1 cellular context compared by ENCODE assay signal in the genomic region with DNA sequence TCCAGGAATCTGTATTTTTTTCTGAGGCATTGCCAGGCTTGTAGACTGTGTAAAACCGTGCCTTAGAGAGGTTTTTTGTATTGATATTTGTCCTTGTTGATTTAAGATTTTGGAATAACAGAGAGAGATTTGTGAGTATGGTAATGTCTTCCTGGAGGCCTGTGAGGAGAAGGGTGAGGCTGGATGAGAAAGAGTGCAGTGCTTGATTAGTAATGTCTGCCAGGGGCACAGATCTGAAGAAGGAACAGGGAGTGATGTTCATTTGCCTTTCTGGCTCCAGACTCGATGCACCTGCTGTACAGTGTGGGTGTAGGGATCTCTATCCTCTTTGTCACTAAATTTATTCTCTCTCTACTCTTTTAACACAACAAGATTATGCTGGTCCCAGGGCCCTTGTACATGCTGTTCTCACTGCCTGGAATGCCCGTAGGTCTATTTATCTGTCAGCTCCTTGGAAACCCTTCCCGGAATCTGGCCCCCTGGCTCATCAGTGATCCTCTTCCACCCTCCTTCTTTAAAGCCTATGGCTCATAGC.
TF ChIP-seq lines count a peak whose summit lies in the region.

No MANE protein-coding gene starts in this region.

TF ChIP-seq in GM12878, 131 proteins besides CTCF, POLR2A, EP300 and RAD21:
- TF ChIP-seq PAX5 (IDR thresholded peaks at IDR 0.05; ENCODE audit: borderline replicate concordance, low read depth, low read length) = no peak
- TF ChIP-seq, protein P1, sequence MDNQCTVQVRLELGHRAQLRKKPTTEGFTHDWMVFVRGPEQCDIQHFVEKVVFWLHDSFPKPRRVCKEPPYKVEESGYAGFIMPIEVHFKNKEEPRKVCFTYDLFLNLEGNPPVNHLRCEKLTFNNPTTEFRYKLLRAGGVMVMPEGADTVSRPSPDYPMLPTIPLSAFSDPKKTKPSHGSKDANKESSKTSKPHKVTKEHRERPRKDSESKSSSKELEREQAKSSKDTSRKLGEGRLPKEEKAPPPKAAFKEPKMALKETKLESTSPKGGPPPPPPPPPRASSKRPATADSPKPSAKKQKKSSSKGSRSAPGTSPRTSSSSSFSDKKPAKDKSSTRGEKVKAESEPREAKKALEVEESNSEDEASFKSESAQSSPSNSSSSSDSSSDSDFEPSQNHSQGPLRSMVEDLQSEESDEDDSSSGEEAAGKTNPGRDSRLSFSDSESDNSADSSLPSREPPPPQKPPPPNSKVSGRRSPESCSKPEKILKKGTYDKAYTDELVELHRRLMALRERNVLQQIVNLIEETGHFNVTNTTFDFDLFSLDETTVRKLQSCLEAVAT (IDR thresholded peaks at IDR 0.05) = peak; percentile 74
- TF ChIP-seq SRF (IDR thresholded peaks at IDR 0.05; ENCODE audit: low read depth in 2 of 2, low read length in 2 of 2) = peak in 1 of 2 experiments; percentile 47; a peak in 1 of 4 replicates
TF ChIP-seq in GM12878: peak in this region for 2.
